Comparison of ENCODE assay signal across 1 cellular context in genomic region chr14:32078794-32079663, GRCh38.
TF ChIP-seq lines count a peak whose summit lies in the region.

No MANE protein-coding gene starts in this region.

TF ChIP-seq in HepG2, 621 proteins besides CTCF, POLR2A, EP300 and RAD21 (continued from another document and continues in another):
- TF ChIP-seq, protein P1, sequence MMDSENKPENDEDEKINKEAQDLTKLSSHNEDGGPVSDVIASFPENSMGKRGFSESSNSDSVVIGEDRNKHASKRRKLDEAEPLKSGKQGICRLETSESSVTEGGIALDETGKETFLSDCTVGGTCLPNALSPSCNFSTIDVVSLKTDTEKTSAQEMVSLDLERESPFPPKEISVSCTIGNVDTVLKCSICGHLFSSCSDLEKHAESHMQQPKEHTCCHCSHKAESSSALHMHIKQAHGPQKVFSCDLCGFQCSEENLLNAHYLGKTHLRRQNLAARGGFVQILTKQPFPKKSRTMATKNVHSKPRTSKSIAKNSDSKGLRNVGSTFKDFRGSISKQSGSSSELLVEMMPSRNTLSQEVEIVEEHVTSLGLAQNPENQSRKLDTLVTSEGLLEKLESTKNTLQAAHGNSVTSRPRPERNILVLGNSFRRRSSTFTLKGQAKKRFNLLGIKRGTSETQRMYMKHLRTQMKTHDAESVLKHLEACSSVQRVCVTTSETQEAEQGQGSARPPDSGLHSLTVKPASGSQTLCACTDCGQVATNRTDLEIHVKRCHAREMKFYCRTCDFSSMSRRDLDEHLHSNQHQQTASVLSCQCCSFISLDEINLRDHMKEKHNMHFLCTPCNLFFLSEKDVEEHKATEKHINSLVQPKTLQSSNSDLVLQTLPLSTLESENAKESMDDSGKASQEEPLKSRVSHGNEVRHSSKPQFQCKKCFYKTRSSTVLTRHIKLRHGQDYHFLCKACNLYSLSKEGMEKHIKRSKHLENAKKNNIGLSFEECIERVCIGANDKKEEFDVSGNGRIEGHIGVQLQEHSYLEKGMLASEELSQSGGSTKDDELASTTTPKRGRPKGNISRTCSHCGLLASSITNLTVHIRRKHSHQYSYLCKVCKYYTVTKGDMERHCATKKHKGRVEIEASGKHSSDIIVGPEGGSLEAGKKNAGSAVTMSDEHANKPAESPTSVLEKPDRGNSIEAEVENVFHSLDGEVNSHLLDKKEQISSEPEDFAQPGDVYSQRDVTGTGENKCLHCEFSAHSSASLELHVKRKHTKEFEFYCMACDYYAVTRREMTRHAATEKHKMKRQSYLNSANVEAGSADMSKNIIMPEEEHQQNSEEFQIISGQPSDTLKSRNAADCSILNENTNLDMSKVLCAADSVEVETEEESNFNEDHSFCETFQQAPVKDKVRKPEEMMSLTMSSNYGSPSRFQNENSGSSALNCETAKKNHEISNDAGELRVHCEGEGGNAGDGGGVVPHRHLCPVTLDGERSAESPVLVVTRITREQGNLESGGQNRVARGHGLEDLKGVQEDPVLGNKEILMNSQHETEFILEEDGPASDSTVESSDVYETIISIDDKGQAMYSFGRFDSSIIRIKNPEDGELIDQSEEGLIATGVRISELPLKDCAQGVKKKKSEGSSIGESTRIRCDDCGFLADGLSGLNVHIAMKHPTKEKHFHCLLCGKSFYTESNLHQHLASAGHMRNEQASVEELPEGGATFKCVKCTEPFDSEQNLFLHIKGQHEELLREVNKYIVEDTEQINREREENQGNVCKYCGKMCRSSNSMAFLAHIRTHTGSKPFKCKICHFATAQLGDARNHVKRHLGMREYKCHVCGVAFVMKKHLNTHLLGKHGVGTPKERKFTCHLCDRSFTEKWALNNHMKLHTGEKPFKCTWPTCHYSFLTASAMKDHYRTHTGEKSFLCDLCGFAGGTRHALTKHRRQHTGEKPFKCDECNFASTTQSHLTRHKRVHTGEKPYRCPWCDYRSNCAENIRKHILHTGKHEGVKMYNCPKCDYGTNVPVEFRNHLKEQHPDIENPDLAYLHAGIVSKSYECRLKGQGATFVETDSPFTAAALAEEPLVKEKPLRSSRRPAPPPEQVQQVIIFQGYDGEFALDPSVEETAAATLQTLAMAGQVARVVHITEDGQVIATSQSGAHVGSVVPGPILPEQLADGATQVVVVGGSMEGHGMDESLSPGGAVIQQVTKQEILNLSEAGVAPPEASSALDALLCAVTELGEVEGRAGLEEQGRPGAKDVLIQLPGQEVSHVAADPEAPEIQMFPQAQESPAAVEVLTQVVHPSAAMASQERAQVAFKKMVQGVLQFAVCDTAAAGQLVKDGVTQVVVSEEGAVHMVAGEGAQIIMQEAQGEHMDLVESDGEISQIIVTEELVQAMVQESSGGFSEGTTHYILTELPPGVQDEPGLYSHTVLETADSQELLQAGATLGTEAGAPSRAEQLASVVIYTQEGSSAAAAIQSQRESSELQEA (CRISPR knock-in tag; IDR thresholded peaks at IDR 0.05; ENCODE audit: not compliant biosample characterization), result no peak
- TF ChIP-seq RARG (CRISPR knock-in tag; IDR thresholded peaks at IDR 0.05; ENCODE audit: low read depth) (0 out of 2 replicates have a peak, but pooled peaks have one; percentile 11), ZNF570 (CRISPR knock-in tag; IDR thresholded peaks at IDR 0.05; ENCODE audit: borderline replicate concordance) (no peak), ARNT (IDR thresholded peaks at IDR 0.05) (no peak), PCBP2 (optimal IDR thresholded peaks at IDR 0.05; ENCODE audit: low read depth, low read length, poor library complexity, severe bottlenecking) (no peak), PCBP1 (IDR thresholded peaks at IDR 0.05; ENCODE audit: borderline replicate concordance, low read depth, low read length) (no peak), ZNF558 (CRISPR knock-in tag; IDR thresholded peaks at IDR 0.05; ENCODE audit: borderline replicate concordance) (no peak), SP140L (CRISPR knock-in tag; IDR thresholded peaks at IDR 0.05; ENCODE audit: borderline replicate concordance) (no peak), ATRX (CRISPR knock-in tag; IDR thresholded peaks at IDR 0.05; ENCODE audit: borderline replicate concordance) (no peak), SP4 (CRISPR knock-in tag; IDR thresholded peaks at IDR 0.05) (no peak), HCFC1 (IDR thresholded peaks at IDR 0.05; ENCODE audit: low read depth, low read length) (no peak), TP53 (CRISPR knock-in tag; conservative IDR thresholded peaks at IDR 0.05) (no peak), BRCA1 (CRISPR knock-in tag; IDR thresholded peaks at IDR 0.05) (peak; percentile 75; the same call in 1 of the 2 replicates), ELF1 (CRISPR knock-in tag; IDR thresholded peaks at IDR 0.05) (0 out of 2 replicates have a peak, but pooled peaks have one; percentile 15), TCF12 (IDR thresholded peaks at IDR 0.05) (no peak), TCF12 (CRISPR knock-in tag; IDR thresholded peaks at IDR 0.05) (no peak), MZF1 (CRISPR knock-in tag; IDR thresholded peaks at IDR 0.05; ENCODE audit: borderline replicate concordance) (no peak), ZNF589 (CRISPR knock-in tag; conservative IDR thresholded peaks at IDR 0.05) (no peak), ZNF431 (CRISPR knock-in tag; IDR thresholded peaks at IDR 0.05; ENCODE audit: borderline replicate concordance, low read depth) (no peak), ZNF34 (CRISPR knock-in tag; IDR thresholded peaks at IDR 0.05; ENCODE audit: borderline replicate concordance) (no peak), HDAC1 (CRISPR knock-in tag; IDR thresholded peaks at IDR 0.05) (no peak), MED8 (CRISPR knock-in tag; IDR thresholded peaks at IDR 0.05; ENCODE audit: insufficient replicate concordance) (no peak), PAXIP1 (CRISPR knock-in tag; conservative IDR thresholded peaks at IDR 0.05) (0 out of 2 replicates have a peak, but pooled peaks have one; percentile 13), CHD4 (IDR thresholded peaks at IDR 0.05; ENCODE audit: borderline replicate concordance, low read length) (peak; percentile 70; the same call in 1 of the 2 replicates), KAT8 (CRISPR knock-in tag; IDR thresholded peaks at IDR 0.05) (0 out of 2 replicates have a peak, but pooled peaks have one; percentile 50), SIN3B (IDR thresholded peaks at IDR 0.05; ENCODE audit: low read length) (no peak), MTA3 (CRISPR knock-in tag; IDR thresholded peaks at IDR 0.05) (no peak), ZSCAN25 (CRISPR knock-in tag; IDR thresholded peaks at IDR 0.05) (no peak), SAFB2 (CRISPR knock-in tag; IDR thresholded peaks at IDR 0.05; ENCODE audit: borderline replicate concordance, low read depth) (no peak), DR1 (CRISPR knock-in tag; IDR thresholded peaks at IDR 0.05) (no peak), ZFP36L2 (CRISPR knock-in tag; IDR thresholded peaks at IDR 0.05) (no peak), ZNF879 (CRISPR knock-in tag; IDR thresholded peaks at IDR 0.05) (no peak), GPN1 (CRISPR knock-in tag; IDR thresholded peaks at IDR 0.05; ENCODE audit: borderline replicate concordance) (no peak), BHLHE40 (IDR thresholded peaks at IDR 0.05; ENCODE audit: low read length) (no peak), HOXA7 (CRISPR knock-in tag; IDR thresholded peaks at IDR 0.05) (no peak), CBX1 (IDR thresholded peaks at IDR 0.05; ENCODE audit: low read depth) (no peak), ZBTB38 (CRISPR knock-in tag; IDR thresholded peaks at IDR 0.05) (no peak), ZNF292 (CRISPR knock-in tag; IDR thresholded peaks at IDR 0.05; ENCODE audit: borderline replicate concordance, low read depth) (no peak), ZFX (CRISPR knock-in tag; IDR thresholded peaks at IDR 0.05; ENCODE audit: low read depth) (no peak), MXI1 (IDR thresholded peaks at IDR 0.05; ENCODE audit: borderline replicate concordance, low read depth, low read length) (no peak; the same call in 2 of the 3 replicates), ZNF550 (CRISPR knock-in tag; IDR thresholded peaks at IDR 0.05; ENCODE audit: borderline replicate concordance) (no peak), ZNF468 (CRISPR knock-in tag; IDR thresholded peaks at IDR 0.05) (no peak), DNMT3B (CRISPR knock-in tag; conservative IDR thresholded peaks at IDR 0.05) (no peak), FOXP1 (IDR thresholded peaks at IDR 0.05) (no peak), FOXP1 (CRISPR knock-in tag; IDR thresholded peaks at IDR 0.05) (no peak; the same call in 1 of the 2 replicates), NONO (IDR thresholded peaks at IDR 0.05) (no peak), NONO (CRISPR knock-in tag; conservative IDR thresholded peaks at IDR 0.05) (no peak), ATF1 (CRISPR knock-in tag; IDR thresholded peaks at IDR 0.05) (no peak)
- TF ChIP-seq, protein P2, sequence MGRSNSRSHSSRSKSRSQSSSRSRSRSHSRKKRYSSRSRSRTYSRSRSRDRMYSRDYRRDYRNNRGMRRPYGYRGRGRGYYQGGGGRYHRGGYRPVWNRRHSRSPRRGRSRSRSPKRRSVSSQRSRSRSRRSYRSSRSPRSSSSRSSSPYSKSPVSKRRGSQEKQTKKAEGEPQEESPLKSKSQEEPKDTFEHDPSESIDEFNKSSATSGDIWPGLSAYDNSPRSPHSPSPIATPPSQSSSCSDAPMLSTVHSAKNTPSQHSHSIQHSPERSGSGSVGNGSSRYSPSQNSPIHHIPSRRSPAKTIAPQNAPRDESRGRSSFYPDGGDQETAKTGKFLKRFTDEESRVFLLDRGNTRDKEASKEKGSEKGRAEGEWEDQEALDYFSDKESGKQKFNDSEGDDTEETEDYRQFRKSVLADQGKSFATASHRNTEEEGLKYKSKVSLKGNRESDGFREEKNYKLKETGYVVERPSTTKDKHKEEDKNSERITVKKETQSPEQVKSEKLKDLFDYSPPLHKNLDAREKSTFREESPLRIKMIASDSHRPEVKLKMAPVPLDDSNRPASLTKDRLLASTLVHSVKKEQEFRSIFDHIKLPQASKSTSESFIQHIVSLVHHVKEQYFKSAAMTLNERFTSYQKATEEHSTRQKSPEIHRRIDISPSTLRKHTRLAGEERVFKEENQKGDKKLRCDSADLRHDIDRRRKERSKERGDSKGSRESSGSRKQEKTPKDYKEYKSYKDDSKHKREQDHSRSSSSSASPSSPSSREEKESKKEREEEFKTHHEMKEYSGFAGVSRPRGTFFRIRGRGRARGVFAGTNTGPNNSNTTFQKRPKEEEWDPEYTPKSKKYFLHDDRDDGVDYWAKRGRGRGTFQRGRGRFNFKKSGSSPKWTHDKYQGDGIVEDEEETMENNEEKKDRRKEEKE (IDR thresholded peaks at IDR 0.05), result no peak
- TF ChIP-seq, protein P3, sequence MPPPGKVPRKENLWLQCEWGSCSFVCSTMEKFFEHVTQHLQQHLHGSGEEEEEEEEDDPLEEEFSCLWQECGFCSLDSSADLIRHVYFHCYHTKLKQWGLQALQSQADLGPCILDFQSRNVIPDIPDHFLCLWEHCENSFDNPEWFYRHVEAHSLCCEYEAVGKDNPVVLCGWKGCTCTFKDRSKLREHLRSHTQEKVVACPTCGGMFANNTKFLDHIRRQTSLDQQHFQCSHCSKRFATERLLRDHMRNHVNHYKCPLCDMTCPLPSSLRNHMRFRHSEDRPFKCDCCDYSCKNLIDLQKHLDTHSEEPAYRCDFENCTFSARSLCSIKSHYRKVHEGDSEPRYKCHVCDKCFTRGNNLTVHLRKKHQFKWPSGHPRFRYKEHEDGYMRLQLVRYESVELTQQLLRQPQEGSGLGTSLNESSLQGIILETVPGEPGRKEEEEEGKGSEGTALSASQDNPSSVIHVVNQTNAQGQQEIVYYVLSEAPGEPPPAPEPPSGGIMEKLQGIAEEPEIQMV (CRISPR knock-in tag; IDR thresholded peaks at IDR 0.05; ENCODE audit: low read depth), result no peak
- TF ChIP-seq, protein P4, sequence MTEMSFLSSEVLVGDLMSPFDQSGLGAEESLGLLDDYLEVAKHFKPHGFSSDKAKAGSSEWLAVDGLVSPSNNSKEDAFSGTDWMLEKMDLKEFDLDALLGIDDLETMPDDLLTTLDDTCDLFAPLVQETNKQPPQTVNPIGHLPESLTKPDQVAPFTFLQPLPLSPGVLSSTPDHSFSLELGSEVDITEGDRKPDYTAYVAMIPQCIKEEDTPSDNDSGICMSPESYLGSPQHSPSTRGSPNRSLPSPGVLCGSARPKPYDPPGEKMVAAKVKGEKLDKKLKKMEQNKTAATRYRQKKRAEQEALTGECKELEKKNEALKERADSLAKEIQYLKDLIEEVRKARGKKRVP (CRISPR knock-in tag; IDR thresholded peaks at IDR 0.05), result peak in 1 of 2 experiments; percentile 57; a peak in 2 of 4 replicates
- TF ChIP-seq, protein P5, sequence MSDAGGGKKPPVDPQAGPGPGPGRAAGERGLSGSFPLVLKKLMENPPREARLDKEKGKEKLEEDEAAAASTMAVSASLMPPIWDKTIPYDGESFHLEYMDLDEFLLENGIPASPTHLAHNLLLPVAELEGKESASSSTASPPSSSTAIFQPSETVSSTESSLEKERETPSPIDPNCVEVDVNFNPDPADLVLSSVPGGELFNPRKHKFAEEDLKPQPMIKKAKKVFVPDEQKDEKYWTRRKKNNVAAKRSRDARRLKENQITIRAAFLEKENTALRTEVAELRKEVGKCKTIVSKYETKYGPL (CRISPR knock-in tag; IDR thresholded peaks at IDR 0.05), result 0 out of 2 replicates have a peak, but pooled peaks have one; percentile 53
